ENCODE assay signal across 1 cellular context in genomic region chr12:106984588-106985137, GRCh38.
TF ChIP-seq lines count a peak whose summit lies in the region.

No MANE protein-coding gene starts in this region.

TF ChIP-seq in K562, 482 proteins besides CTCF, POLR2A, EP300 and RAD21 (continues in another document):
- TF ChIP-seq CLOCK (CRISPR knock-in tag; IDR thresholded peaks at IDR 0.05; ENCODE audit: borderline replicate concordance), result no peak
- TF ChIP-seq VEZF1 (CRISPR knock-in tag; IDR thresholded peaks at IDR 0.05), result peak; percentile 41; the same call in 1 of the 2 replicates
- TF ChIP-seq ELF1 (tag; IDR thresholded peaks at IDR 0.05), result 0 out of 2 replicates have a peak, but pooled peaks have one; percentile 59
- peak; percentile 48 for TF ChIP-seq FOXM1 (IDR thresholded peaks at IDR 0.05; ENCODE audit: low read depth)
- no peak for TF ChIP-seq FOXM1 (CRISPR knock-in tag; IDR thresholded peaks at IDR 0.05; ENCODE audit: low read depth)
- no peak for TF ChIP-seq SAFB (IDR thresholded peaks at IDR 0.05; ENCODE audit: borderline replicate concordance, low read depth, low read length)
- no peak for TF ChIP-seq IRF2 (CRISPR knock-in tag; IDR thresholded peaks at IDR 0.05)
- TF ChIP-seq MXD1 (CRISPR knock-in tag; IDR thresholded peaks at IDR 0.05; ENCODE audit: borderline replicate concordance, poor library complexity, severe bottlenecking), result peak; percentile 66
- peak; percentile 62; the same call in 1 of the 2 replicates for TF ChIP-seq PYGO2 (tag; IDR thresholded peaks at IDR 0.05)
- TF ChIP-seq MCM3 (IDR thresholded peaks at IDR 0.05), result no peak
- TF ChIP-seq MEF2D (tag; conservative IDR thresholded peaks at IDR 0.05; ENCODE audit: low read depth), result no peak
- no peak for TF ChIP-seq PBX2 (CRISPR knock-in tag; IDR thresholded peaks at IDR 0.05; ENCODE audit: low read depth)
- TF ChIP-seq PBX2 (tag; conservative IDR thresholded peaks at IDR 0.05; ENCODE audit: low read depth), result no peak
- no peak for TF ChIP-seq FOXJ3 (CRISPR knock-in tag; IDR thresholded peaks at IDR 0.05)
- TF ChIP-seq ZNF165 (CRISPR knock-in tag; IDR thresholded peaks at IDR 0.05; ENCODE audit: borderline replicate concordance), result no peak
- TF ChIP-seq ETV1 (tag; conservative IDR thresholded peaks at IDR 0.05; ENCODE audit: low read depth), result peak; percentile 68
- peak; percentile 46 for TF ChIP-seq TAF1 (IDR thresholded peaks at IDR 0.05; ENCODE audit: control insufficient read depth, extremely low read depth, insufficient read depth, low read length, severe bottlenecking)
- TF ChIP-seq ZFP1 (CRISPR knock-in tag; IDR thresholded peaks at IDR 0.05), result no peak
- no peak for TF ChIP-seq KAT8 (IDR thresholded peaks at IDR 0.05; ENCODE audit: low read depth)
- peak; percentile 94 for TF ChIP-seq ARID1B (IDR thresholded peaks at IDR 0.05)
- no peak for TF ChIP-seq GTF2F1 (IDR thresholded peaks at IDR 0.05; ENCODE audit: low read depth, low read length)
- TF ChIP-seq NCOR1 (IDR thresholded peaks at IDR 0.05), result peak; percentile 82
- TF ChIP-seq TFE3 (CRISPR knock-in tag; IDR thresholded peaks at IDR 0.05), result no peak
- peak; percentile 95 for TF ChIP-seq DPF2 (IDR thresholded peaks at IDR 0.05)
- TF ChIP-seq ZMIZ1 (IDR thresholded peaks at IDR 0.05; ENCODE audit: low read depth in 2 of 2, low read length in 2 of 2), result peak in 1 of 2 experiments; percentile 28; a peak in 1 of 4 replicates
- TF ChIP-seq TRIM25 (IDR thresholded peaks at IDR 0.05; ENCODE audit: borderline replicate concordance), result no peak
- no peak for TF ChIP-seq CBX8 (IDR thresholded peaks at IDR 0.05; ENCODE audit: borderline replicate concordance, extremely low read depth, low read depth, low read length, poor library complexity, severe bottlenecking)
- peak; percentile 42; the same call in 1 of the 2 replicates for TF ChIP-seq ZNF445 (CRISPR knock-in tag; IDR thresholded peaks at IDR 0.05; ENCODE audit: low read depth)
- TF ChIP-seq NR2C2 (CRISPR knock-in tag; IDR thresholded peaks at IDR 0.05), result no peak
- peak; percentile 48; the same call in 1 of the 2 replicates for TF ChIP-seq NR2C2 (tag; IDR thresholded peaks at IDR 0.05)
- TF ChIP-seq ZNF444 (CRISPR knock-in tag; IDR thresholded peaks at IDR 0.05), result no peak
- TF ChIP-seq IFI16 (CRISPR knock-in tag; IDR thresholded peaks at IDR 0.05), result no peak
- no peak for TF ChIP-seq ZNF778 (CRISPR knock-in tag; IDR thresholded peaks at IDR 0.05)
- peak; percentile 52; the same call in 1 of the 2 replicates for TF ChIP-seq RNF2 (IDR thresholded peaks at IDR 0.05)
- TF ChIP-seq ZNF436 (CRISPR knock-in tag; IDR thresholded peaks at IDR 0.05), result no peak
- TF ChIP-seq ZNF431 (CRISPR knock-in tag; IDR thresholded peaks at IDR 0.05), result no peak
- no peak for TF ChIP-seq HLTF (IDR thresholded peaks at IDR 0.05)
- no peak for TF ChIP-seq ZNF134 (CRISPR knock-in tag; conservative IDR thresholded peaks at IDR 0.05)
- TF ChIP-seq HBP1 (CRISPR knock-in tag; IDR thresholded peaks at IDR 0.05), result no peak
- peak; percentile 64; the same call in 1 of the 2 replicates for TF ChIP-seq GATAD2A (IDR thresholded peaks at IDR 0.05)
- TF ChIP-seq TAL1 (IDR thresholded peaks at IDR 0.05), result peak; percentile 83
- TF ChIP-seq ARID3A (IDR thresholded peaks at IDR 0.05; ENCODE audit: borderline replicate concordance, low read depth, low read length), result peak; percentile 78; the same call in 1 of the 2 replicates
- TF ChIP-seq ZNF639 (CRISPR knock-in tag; conservative IDR thresholded peaks at IDR 0.05 in 1 of 2, IDR thresholded peaks at IDR 0.05 in 1 of 2), result peak in 1 of 2 experiments; percentile 54; a peak in 2 of 4 replicates
- TF ChIP-seq CXXC5 (CRISPR knock-in tag; IDR thresholded peaks at IDR 0.05), result peak; percentile 52
- no peak for TF ChIP-seq ZNF551 (CRISPR knock-in tag; IDR thresholded peaks at IDR 0.05)
- TF ChIP-seq POU5F1 (IDR thresholded peaks at IDR 0.05; ENCODE audit: borderline replicate concordance, low read depth, low read length, partially characterized antibody), result no peak
